Comparison of ENCODE assay signal across 15 cellular contexts in the genomic region with DNA sequence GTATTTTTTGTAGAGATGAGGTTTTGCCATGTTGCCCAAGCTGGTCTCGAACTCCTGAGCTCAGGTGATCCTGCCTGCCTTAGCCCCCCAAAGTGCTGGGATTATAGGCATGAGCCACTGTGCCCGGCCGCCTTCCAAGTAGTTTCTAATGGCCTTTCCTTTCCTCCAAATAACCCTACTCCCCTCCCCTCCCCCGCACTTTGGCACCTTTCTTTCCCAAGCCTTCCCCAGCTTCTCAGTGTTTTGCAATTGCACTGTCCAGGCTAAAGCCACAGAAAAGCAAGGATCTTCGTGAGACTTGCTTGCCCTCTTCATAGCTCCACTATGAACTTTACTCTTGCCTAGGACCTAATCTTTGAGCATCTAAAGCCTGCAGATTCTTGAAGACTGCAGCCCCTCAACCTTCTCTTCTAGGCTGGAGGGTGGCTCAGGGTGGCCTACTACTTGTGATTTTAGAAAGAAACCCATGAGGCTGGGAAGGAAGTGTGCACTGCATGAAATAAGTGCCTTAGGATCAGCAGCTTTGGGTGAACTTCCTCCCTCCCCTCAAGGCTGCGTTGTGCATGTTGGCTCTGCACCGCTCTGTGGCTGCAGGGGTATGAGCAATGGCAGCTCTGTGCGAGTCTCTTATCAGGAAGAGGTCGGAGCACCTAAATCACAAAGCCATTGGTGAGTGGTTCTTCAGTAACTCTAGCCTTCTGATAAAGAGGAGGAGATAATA.
A peak's percentile ranks its signal among the peaks of the same experiment; 100 is the strongest.
DNase-seq lines count a peak whose midpoint lies in the region; ATAC-seq, FAIRE-seq and TF ChIP-seq lines count a peak whose summit lies in the region.
"Had no signal": no experiment of that assay in that cellular context is flagged by ENCODE, and none has a peak within 500 bp of the region (broad histone marks: within the 10 kb centered on the region; RNA-seq: fewer than 3 reads in every experiment).

No MANE protein-coding gene starts in this region.

- no peaks in the 10 kb centered on the region; the same call in 1 of the 2 replicates for H3K27me3 Mint-ChIP-seq in HFFc6 (ENCODE audit: insufficient read depth)
- peaks cover 3% of the 10 kb centered on the region for H3K27me3 Mint-ChIP-seq in activated CD8-positive, alpha-beta T cell treated with anti-CD3 and anti-CD28 coated beads for 36 hours
- H3K27me3 Mint-ChIP-seq in stimulated activated naive CD8-positive, alpha-beta T cell treated with anti-CD3 and anti-CD28 coated beads, Interleukin-15, amount 100 ng/mL, for 72 hours: peaks cover 8% of the 10 kb centered on the region
- H3K27me3 Mint-ChIP-seq: stimulated activated naive B cell treated with anti-CD40 and anti-IgM and Interleukin-4, amounts not matched to agents 10 μg/mL and 1 μg/mL and 100 μg/mL, for 72 hours had no signal

- intact Hi-C loops in activated CD8-positive, alpha-beta T cell treated with anti-CD3 and anti-CD28 coated beads for 36 hours (cut with micrococcal nuclease): no loop called here
- intact Hi-C loops in left ventricle myocardium superior (cut with micrococcal nuclease): no loop called here

- peaks cover 51% of the 10 kb centered on the region for H3K4me1 Mint-ChIP-seq in HFFc6 (ENCODE audit: low read depth)
- H3K4me1 Mint-ChIP-seq in activated CD8-positive, alpha-beta T cell treated with anti-CD3 and anti-CD28 coated beads for 36 hours (ENCODE audit: low read depth): peaks cover 23% of the 10 kb centered on the region
- H3K4me1 Mint-ChIP-seq in stimulated activated naive CD8-positive, alpha-beta T cell treated with anti-CD3 and anti-CD28 coated beads, Interleukin-15, amount 100 ng/mL, for 72 hours: peaks cover 34% of the 10 kb centered on the region

- CTCF ChIA-PET in activated CD8-positive, alpha-beta T cell treated with anti-CD3 and anti-CD28 coated beads for 36 hours (lab: Charles Lee): interaction anchor here (1.1 to 5.9 kb wide), 7 partner anchors 10 to 355 kb away, joined by 3 to 80 read pairs (median 4); a partner anchor contains a TSS

- ATAC-seq in activated CD8-positive, alpha-beta T cell treated with anti-CD3 and anti-CD28 coated beads for 36 hours: no peak
- ATAC-seq in left ventricle myocardium superior (peak; percentile 58), GM21515 (IDR thresholded peaks at IDR 0.05; ENCODE audit: unreplicated experiment) (no peak)
- peak; percentile 44 for ATAC-seq in stimulated activated naive CD8-positive, alpha-beta T cell treated with anti-CD3 and anti-CD28 coated beads, Interleukin-15, amount 100 ng/mL, for 72 hours
- ATAC-seq: stimulated activated naive B cell treated with anti-CD40 and anti-IgM and Interleukin-4, amounts not matched to agents 10 μg/mL and 1 μg/mL and 100 μg/mL, for 72 hours had no signal

- POLR2A ChIA-PET in activated CD8-positive, alpha-beta T cell treated with anti-CD3 and anti-CD28 coated beads for 36 hours (lab: Charles Lee): interaction anchor here (1.6 kb wide), 1 partner anchor 356 kb away, joined by 4 read pairs; no protein-coding TSS in a partner anchor

- no peaks in the 10 kb centered on the region for H3K36me3 Mint-ChIP-seq in HFFc6 (ENCODE audit: low read depth)
- H3K36me3 Mint-ChIP-seq in activated CD8-positive, alpha-beta T cell treated with anti-CD3 and anti-CD28 coated beads for 36 hours (ENCODE audit: low read depth): no peaks in the 10 kb centered on the region

- H3K9me3 Mint-ChIP-seq in HFFc6: no peaks in the 10 kb centered on the region
- no peaks in the 10 kb centered on the region for H3K9me3 Mint-ChIP-seq in activated CD8-positive, alpha-beta T cell treated with anti-CD3 and anti-CD28 coated beads for 36 hours
- H3K9me3 Mint-ChIP-seq in stimulated activated naive CD8-positive, alpha-beta T cell treated with anti-CD3 and anti-CD28 coated beads, Interleukin-15, amount 100 ng/mL, for 72 hours: no peaks in the 10 kb centered on the region
- H3K9me3 Mint-ChIP-seq: stimulated activated naive B cell treated with anti-CD40 and anti-IgM and Interleukin-4, amounts not matched to agents 10 μg/mL and 1 μg/mL and 100 μg/mL, for 72 hours had no signal

- no peak overlapping the region for H3K4me3 Mint-ChIP-seq in HFFc6
- H3K4me3 Mint-ChIP-seq in activated CD8-positive, alpha-beta T cell treated with anti-CD3 and anti-CD28 coated beads for 36 hours: no peak overlapping the region
- H3K4me3 Mint-ChIP-seq in stimulated activated naive CD8-positive, alpha-beta T cell treated with anti-CD3 and anti-CD28 coated beads, Interleukin-15, amount 100 ng/mL, for 72 hours: no peak overlapping the region
- H3K4me3 Mint-ChIP-seq: stimulated activated naive B cell treated with anti-CD40 and anti-IgM and Interleukin-4, amounts not matched to agents 10 μg/mL and 1 μg/mL and 100 μg/mL, for 72 hours had no signal

- DNase-seq in HFFc6 (no peak), left ventricle myocardium superior (no peak), HTR-8/SVneo (ENCODE audit: insufficient read length, low spot score) (no peak), NCI-H1694 treated with DMSO at 0.1 percent for 48 hours (lab: John Stamatoyannopoulos, UW) (no peak), GDM1 (lab: John Stamatoyannopoulos, UW) (no peak)
- DNase-seq in activated CD8-positive, alpha-beta T cell treated with anti-CD3 and anti-CD28 coated beads for 36 hours: peak; percentile 15
- no peak for DNase-seq in stimulated activated naive CD8-positive, alpha-beta T cell treated with anti-CD3 and anti-CD28 coated beads, Interleukin-15, amount 100 ng/mL, for 72 hours
- DNase-seq: activated gamma-delta T cell treated with Interleukin-2 at 50 U/mL for 16 hours; HCEC 1CT; NCI-H1105; NCI-H446; stimulated activated CD4-positive, alpha-beta T cell treated with anti-CD3 and anti-CD28 coated beads, Interleukin-4, amount 100 ng/mL, for 24 hours; stimulated activated naive B cell treated with anti-CD40 and anti-IgM and Interleukin-4, amounts not matched to agents 10 μg/mL and 1 μg/mL and 100 μg/mL, for 72 hours; T-helper 9 cell had no signal

- H3K27ac Mint-ChIP-seq in HFFc6: peak overlapping the region; percentile 100
- H3K27ac Mint-ChIP-seq in activated CD8-positive, alpha-beta T cell treated with anti-CD3 and anti-CD28 coated beads for 36 hours: no peak overlapping the region
- H3K27ac Mint-ChIP-seq in stimulated activated naive CD8-positive, alpha-beta T cell treated with anti-CD3 and anti-CD28 coated beads, Interleukin-15, amount 100 ng/mL, for 72 hours: no peak overlapping the region
- H3K27ac Mint-ChIP-seq: stimulated activated naive B cell treated with anti-CD40 and anti-IgM and Interleukin-4, amounts not matched to agents 10 μg/mL and 1 μg/mL and 100 μg/mL, for 72 hours had no signal

- no peak for TF ChIP-seq CTCF in HFFc6 (IDR thresholded peaks at IDR 0.05)
- no peak for TF ChIP-seq CTCF in activated CD8-positive, alpha-beta T cell treated with anti-CD3 and anti-CD28 coated beads for 36 hours (IDR thresholded peaks at IDR 0.05)

- no peak for FAIRE-seq in HTR-8/SVneo (lab: Jason Lieb, UNC)

Comparison
In these comparisons a context has a peak if more than half of its experiments do, and no peak if none do; other contexts are left out.
1. ATAC-seq: peak in left ventricle myocardium superior (single experiment) and stimulated activated naive CD8-positive, alpha-beta T cell treated with anti-CD3 and anti-CD28 coated beads, Interleukin-15, amount 100 ng/mL, for 72 hours (single experiment); none in activated CD8-positive, alpha-beta T cell treated with anti-CD3 and anti-CD28 coated beads for 36 hours (single experiment) and GM21515 (single experiment).